Comparison of ENCODE assay signal across 1 cellular context in the genomic region with DNA sequence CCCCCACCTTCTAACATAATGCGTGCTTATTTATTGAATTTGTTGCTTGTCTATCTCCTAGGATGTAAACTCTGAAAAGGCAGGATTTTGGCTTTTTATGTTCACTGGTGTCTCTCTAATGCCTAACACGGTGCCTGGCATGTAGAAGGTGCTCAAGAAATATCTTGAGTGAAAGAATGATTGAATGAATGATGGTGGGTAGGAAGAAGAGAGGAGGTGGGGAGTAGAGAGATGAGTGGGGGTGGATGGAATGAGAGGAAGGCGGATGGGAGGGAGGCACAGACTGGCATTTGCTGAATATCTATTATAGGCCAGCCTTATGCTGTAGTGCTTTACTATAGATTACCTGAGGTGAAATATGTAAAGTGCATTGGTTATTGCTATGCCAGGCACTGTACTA.
TF ChIP-seq lines count a peak whose summit lies in the region.

No MANE protein-coding gene starts in this region.

TF ChIP-seq in WTC11, 78 proteins besides CTCF, POLR2A, EP300 and RAD21 (continued from another document):
- no peak for TF ChIP-seq ARID4B (CRISPR knock-in tag; IDR thresholded peaks at IDR 0.05; ENCODE audit: borderline replicate concordance)
- TF ChIP-seq ZNF219 (CRISPR knock-in tag; IDR thresholded peaks at IDR 0.05; ENCODE audit: borderline replicate concordance), result no peak
